ENCODE assay signal across 8 cellular contexts in genomic region chr13:60164490-60164889, GRCh38. TPM values are rescaled to one million over a fixed set of nuclear protein-coding genes. Genes with fewer than 3 reads are reported as not detected.
DNase-seq lines count a peak whose midpoint lies in the region; ATAC-seq and TF ChIP-seq lines count a peak whose summit lies in the region.

No MANE protein-coding gene starts in this region.

- intact Hi-C loops in dorsolateral prefrontal cortex (cut with DNase I) = loop anchor here (5.0 to 10.0 kb wide), 2 partner anchors 230 to 233 kb away; partner anchors contain the start of gene TDRD3 (in 2 of the 2)

- H3K4me1 ChIP-seq in BLaER1 (peaks cover 25% of the 10 kb centered on the region), mucosa of rectum (ENCODE audit: control insufficient read depth in 2 of 2, insufficient read depth in 2 of 2, low read length in 2 of 2) (peaks cover 3 to 5% of the 10 kb centered on the region in 2 donors)

- TF ChIP-seq CTCF in NB4 (IDR thresholded peaks at IDR 0.05; ENCODE audit: low read depth, low read length) (no peak), dorsolateral prefrontal cortex (IDR thresholded peaks at IDR 0.05 in 54 of 56, conservative IDR thresholded peaks at IDR 0.05 in 2 of 56; ENCODE audit: low read depth in 1 of 56, partially characterized antibody in 56 of 56) (no peak)

- peak overlapping the region; percentile 83 for H3K4me3 ChIP-seq in BLaER1
- peak overlapping the region; percentile 91 for H3K4me3 ChIP-seq in NB4 (ENCODE audit: low read depth, low read length)
- H3K4me3 ChIP-seq in dorsolateral prefrontal cortex = peak overlapping the region; percentile 56 to 96 (median 78)
- peak overlapping the region; percentile 78 to 99 for H3K4me3 ChIP-seq in mucosa of rectum (ENCODE audit: low read length in 2 of 2)

- peaks cover 8% of the 10 kb centered on the region for H3K9me3 ChIP-seq in BLaER1
- H3K9me3 ChIP-seq in mucosa of rectum (ENCODE audit: control insufficient read depth in 2 of 2, low read length in 2 of 2) = no peaks in the 10 kb centered on the region

- ATAC-seq in GM21619 (IDR thresholded peaks at IDR 0.05; ENCODE audit: unreplicated experiment) = no peak

- TF ChIP-seq POLR2A in NB4 (IDR thresholded peaks at IDR 0.05; ENCODE audit: extremely low read depth, insufficient read length) = no peak

- H3K27ac ChIP-seq in BLaER1 = peak overlapping the region; percentile 90
- H3K27ac ChIP-seq in dorsolateral prefrontal cortex = peak overlapping the region in 58 of 59 donors; percentile 9 to 94 (median 88)
- peak overlapping the region; percentile 90 to 94 for H3K27ac ChIP-seq in mucosa of rectum (ENCODE audit: low read depth in 2 of 2, low read length in 2 of 2)

- H3K36me3 ChIP-seq in BLaER1 = peaks cover 21% of the 10 kb centered on the region
- H3K36me3 ChIP-seq in mucosa of rectum (ENCODE audit: control insufficient read depth in 2 of 2, insufficient read depth in 2 of 2, low read length in 2 of 2) = no peaks in the 10 kb centered on the region

- DNase-seq in NB4 (ENCODE audit: low read depth) = no peak
- no peak for DNase-seq in dorsolateral prefrontal cortex
- DNase-seq in NCI-H526 (lab: John Stamatoyannopoulos, UW) = no peak
- no peak for DNase-seq in mucosa of gallbladder (ENCODE audit: low spot score)
- DNase-seq in SIG-M5 (lab: John Stamatoyannopoulos, UW) = no peak

- no peaks in the 10 kb centered on the region for H3K27me3 ChIP-seq in BLaER1
- H3K27me3 ChIP-seq in dorsolateral prefrontal cortex = peaks cover 0 to 8% (median 0%) of the 10 kb centered on the region in 45 donors
- H3K27me3 ChIP-seq in mucosa of rectum (ENCODE audit: control insufficient read depth in 2 of 2, insufficient read depth in 2 of 2, low read length in 2 of 2) = no peaks in the 10 kb centered on the region

- peak overlapping the region; percentile 85 for H3K4me2 ChIP-seq in BLaER1

- no peaks in the 10 kb centered on the region for H4K20me1 ChIP-seq in BLaER1

- H3K9ac ChIP-seq in BLaER1 (peak overlapping the region; percentile 89), mucosa of rectum (ENCODE audit: low read depth in 1 of 2, low read length in 2 of 2) (peak overlapping the region; percentile 75 to 98)

RNA-seq across cellular contexts. Expression of gene DIAPH3, which starts 0.8 kb away (rescaled TPM):
- total RNA-seq in dorsolateral prefrontal cortex (1 to 10 TPM in 103 of 120 experiments, under 1 TPM in 17; 0.43 to 5.7 (median 1.9) TPM), mucosa of gallbladder (1.0 TPM)
